Comparison of ENCODE assay signal across 15 cellular contexts in the genomic region with DNA sequence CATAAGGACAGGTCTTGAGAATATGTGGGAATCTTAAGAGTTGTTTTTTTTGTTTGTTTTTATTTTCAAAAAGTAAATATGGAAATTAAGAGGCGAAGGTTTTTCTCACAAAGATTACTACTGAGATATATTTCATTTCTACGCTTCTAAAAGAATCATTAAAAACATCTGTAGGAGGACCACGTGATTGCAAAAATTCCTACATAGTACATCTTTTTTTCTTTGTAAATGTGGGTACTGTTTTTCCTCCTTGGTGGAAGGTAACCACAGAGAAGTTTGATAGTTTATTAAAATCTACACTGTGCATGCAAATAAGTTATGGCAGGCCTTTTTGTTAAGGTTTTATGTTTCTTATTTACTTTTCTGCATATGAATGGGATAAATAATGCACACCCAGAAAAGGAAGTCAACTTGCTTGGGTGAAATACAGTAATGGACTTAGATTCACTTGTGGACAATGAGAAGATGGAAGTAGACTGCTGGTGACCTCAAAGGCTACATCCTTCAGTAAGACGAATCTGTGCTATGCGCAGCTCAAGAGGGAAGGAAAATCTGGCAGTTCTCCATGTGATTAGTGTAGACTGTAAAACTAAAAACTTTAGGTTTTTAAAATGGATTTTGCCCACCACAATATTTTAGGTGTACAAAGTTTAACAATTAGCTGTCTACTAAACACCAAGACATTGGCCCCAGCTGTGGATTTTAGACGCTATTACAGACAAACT. TPM values are rescaled to one million over a fixed set of nuclear protein-coding genes. Genes with fewer than 3 reads are reported as not detected.
DNase-seq lines count a peak whose midpoint lies in the region; ATAC-seq and TF ChIP-seq lines count a peak whose summit lies in the region.
"Had no signal": no experiment of that assay in that cellular context is flagged by ENCODE, and none has a peak within 500 bp of the region (broad histone marks: within the 10 kb centered on the region; RNA-seq: fewer than 3 reads in every experiment).

No MANE protein-coding gene starts in this region.

- H3K36me3 Mint-ChIP-seq in activated naive CD4-positive, alpha-beta T cell treated with anti-CD3 and anti-CD28 coated beads for 36 hours (ENCODE audit: low read depth): no peaks in the 10 kb centered on the region
- no peaks in the 10 kb centered on the region for H3K36me3 Mint-ChIP-seq in WTC11

- POLR2A ChIA-PET in WTC11 (lab: Charles Lee): interaction anchor here (1.3 kb wide), 1 partner anchor 17 kb away, joined by 3 read pairs; no protein-coding TSS in a partner anchor

- intact Hi-C loops in activated naive CD4-positive, alpha-beta T cell treated with anti-CD3 and anti-CD28 coated beads for 36 hours (cut with micrococcal nuclease): loop anchor here (1.0 to 5.0 kb wide), 4 partner anchors 16 to 693 kb away; a partner anchor contains a TSS

- H3K9me3 Mint-ChIP-seq in activated naive CD4-positive, alpha-beta T cell treated with anti-CD3 and anti-CD28 coated beads for 36 hours: no peaks in the 10 kb centered on the region
- H3K9me3 Mint-ChIP-seq in WTC11: no peaks in the 10 kb centered on the region
- H3K9me3 Mint-ChIP-seq: activated CD4-positive, alpha-beta memory T cell treated with anti-CD3 and anti-CD28 coated beads, Interleukin-2, amount 10 ng/mL, durations not matched to agents 7 days and 5 days had no signal

- no peak for ATAC-seq in WTC11
- ATAC-seq: GM12878 had no signal

- no peak for TF ChIP-seq CTCF in WTC11 (IDR thresholded peaks at IDR 0.05)

- peaks cover 41% of the 10 kb centered on the region for H3K4me1 Mint-ChIP-seq in activated naive CD4-positive, alpha-beta T cell treated with anti-CD3 and anti-CD28 coated beads for 36 hours (ENCODE audit: low read depth)
- H3K4me1 Mint-ChIP-seq in WTC11: peaks cover 24% of the 10 kb centered on the region

- no peak for DNase-seq in activated naive CD4-positive, alpha-beta T cell treated with anti-CD3 and anti-CD28 coated beads for 36 hours
- no peak for DNase-seq in activated naive CD4-positive, alpha-beta T cell (lab: John Stamatoyannopoulos, UW)
- DNase-seq in WTC11 (ENCODE audit: low spot score) (no peak), substantia nigra (lab: John Stamatoyannopoulos, UW) (peak in 2 of 49 donors; percentile 5 to 16), NCI-H524 (lab: John Stamatoyannopoulos, UW) (no peak), NCI-H524 treated with DMSO at 0.1 percent for 48 hours (lab: John Stamatoyannopoulos, UW) (no peak)
- DNase-seq in NK-92 treated with Interleukin-12 subunit alpha and Interleukin-12 subunit beta, amount 100 ng/mL, for 24 hours (lab: John Stamatoyannopoulos, UW): no peak
- DNase-seq: activated CD4-positive, alpha-beta memory T cell treated with anti-CD3 and anti-CD28 coated beads, Interleukin-2, amount 10 ng/mL, durations not matched to agents 7 days and 5 days; adrenal gland; DMS79; esophagus squamous epithelium; NCI-H1417; stimulated activated CD4-positive, alpha-beta T cell treated with anti-CD3 and anti-CD28 coated beads, Interleukin-1b, Interleukin-23, amount 100 ng/mL, for 48 hours had no signal

- H3K4me3 ChIP-seq in iPS-18c (ENCODE audit: insufficient read depth, low read depth, low read length): 0 out of 2 replicates have a peak overlapping the region, but pooled peaks have one; percentile 69
- H3K4me3 ChIP-seq: adrenal gland, GM12878 had no signal

- peak overlapping the region; percentile 88 for H3K27ac ChIP-seq in substantia nigra (ENCODE audit: low read depth, low read length, poor library complexity, severe bottlenecking)
- H3K27ac ChIP-seq: adrenal gland, esophagus squamous epithelium had no signal

- no peaks in the 10 kb centered on the region for H3K27me3 Mint-ChIP-seq in activated naive CD4-positive, alpha-beta T cell treated with anti-CD3 and anti-CD28 coated beads for 36 hours (ENCODE audit: low read depth)
- peaks cover 48% of the 10 kb centered on the region for H3K27me3 Mint-ChIP-seq in WTC11 (ENCODE audit: low read depth)

- CTCF ChIA-PET in activated naive CD4-positive, alpha-beta T cell treated with anti-CD3 and anti-CD28 coated beads for 36 hours (lab: Charles Lee): interaction anchor here (1.3 kb wide), 1 partner anchor 262 kb away, joined by 5 read pairs; no protein-coding TSS in a partner anchor
- CTCF ChIA-PET in WTC11 (lab: Charles Lee): interaction anchor here (1.0 to 2.0 kb wide), 2 partner anchors 30 to 37 kb away, joined by 3 to 7 read pairs; no protein-coding TSS in a partner anchor

- no peaks in the 10 kb centered on the region for H3K9me3 ChIP-seq in iPS-18c (ENCODE audit: control insufficient read depth, insufficient read depth, low read length)
- H3K9me3 ChIP-seq: adrenal gland, esophagus squamous epithelium had no signal

- peak overlapping the region; percentile 32 for H3K4me3 Mint-ChIP-seq in activated naive CD4-positive, alpha-beta T cell treated with anti-CD3 and anti-CD28 coated beads for 36 hours
- peak overlapping the region; percentile 81 for H3K4me3 Mint-ChIP-seq in WTC11
- H3K4me3 Mint-ChIP-seq: activated CD4-positive, alpha-beta memory T cell treated with anti-CD3 and anti-CD28 coated beads, Interleukin-2, amount 10 ng/mL, durations not matched to agents 7 days and 5 days had no signal

- H3K27ac Mint-ChIP-seq in activated naive CD4-positive, alpha-beta T cell treated with anti-CD3 and anti-CD28 coated beads for 36 hours: no peak overlapping the region
- H3K27ac Mint-ChIP-seq in WTC11: no peak overlapping the region; the same call in 1 of the 2 replicates
- H3K27ac Mint-ChIP-seq: activated CD4-positive, alpha-beta memory T cell treated with anti-CD3 and anti-CD28 coated beads, Interleukin-2, amount 10 ng/mL, durations not matched to agents 7 days and 5 days had no signal

TF ChIP-seq in WTC11, 78 proteins besides CTCF, POLR2A, EP300 and RAD21:
- TF ChIP-seq ZNF121 (CRISPR knock-in tag; IDR thresholded peaks at IDR 0.05) (no peak), GTF2I (CRISPR knock-in tag; conservative IDR thresholded peaks at IDR 0.05) (no peak), NR2C2 (CRISPR knock-in tag; IDR thresholded peaks at IDR 0.05) (no peak), FOXJ3 (CRISPR knock-in tag; IDR thresholded peaks at IDR 0.05; ENCODE audit: borderline replicate concordance) (no peak), RORB (CRISPR knock-in tag; IDR thresholded peaks at IDR 0.05) (no peak), ZNF423 (CRISPR knock-in tag; IDR thresholded peaks at IDR 0.05) (no peak)
- TF ChIP-seq, protein P1, sequence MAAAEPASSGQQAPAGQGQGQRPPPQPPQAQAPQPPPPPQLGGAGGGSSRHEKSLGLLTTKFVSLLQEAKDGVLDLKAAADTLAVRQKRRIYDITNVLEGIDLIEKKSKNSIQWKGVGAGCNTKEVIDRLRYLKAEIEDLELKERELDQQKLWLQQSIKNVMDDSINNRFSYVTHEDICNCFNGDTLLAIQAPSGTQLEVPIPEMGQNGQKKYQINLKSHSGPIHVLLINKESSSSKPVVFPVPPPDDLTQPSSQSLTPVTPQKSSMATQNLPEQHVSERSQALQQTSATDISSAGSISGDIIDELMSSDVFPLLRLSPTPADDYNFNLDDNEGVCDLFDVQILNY (CRISPR knock-in tag; IDR thresholded peaks at IDR 0.05): no peak
- TF ChIP-seq, protein P2, sequence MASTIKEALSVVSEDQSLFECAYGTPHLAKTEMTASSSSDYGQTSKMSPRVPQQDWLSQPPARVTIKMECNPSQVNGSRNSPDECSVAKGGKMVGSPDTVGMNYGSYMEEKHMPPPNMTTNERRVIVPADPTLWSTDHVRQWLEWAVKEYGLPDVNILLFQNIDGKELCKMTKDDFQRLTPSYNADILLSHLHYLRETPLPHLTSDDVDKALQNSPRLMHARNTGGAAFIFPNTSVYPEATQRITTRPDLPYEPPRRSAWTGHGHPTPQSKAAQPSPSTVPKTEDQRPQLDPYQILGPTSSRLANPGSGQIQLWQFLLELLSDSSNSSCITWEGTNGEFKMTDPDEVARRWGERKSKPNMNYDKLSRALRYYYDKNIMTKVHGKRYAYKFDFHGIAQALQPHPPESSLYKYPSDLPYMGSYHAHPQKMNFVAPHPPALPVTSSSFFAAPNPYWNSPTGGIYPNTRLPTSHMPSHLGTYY (CRISPR knock-in tag; IDR thresholded peaks at IDR 0.05): no peak
- TF ChIP-seq, protein P3, sequence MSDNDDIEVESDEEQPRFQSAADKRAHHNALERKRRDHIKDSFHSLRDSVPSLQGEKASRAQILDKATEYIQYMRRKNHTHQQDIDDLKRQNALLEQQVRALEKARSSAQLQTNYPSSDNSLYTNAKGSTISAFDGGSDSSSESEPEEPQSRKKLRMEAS (CRISPR knock-in tag; IDR thresholded peaks at IDR 0.05): no peak

RNA-seq across cellular contexts. Expression of a gene that starts 2.0 kb away (rescaled TPM):
- total RNA-seq in activated naive CD4-positive, alpha-beta T cell treated with anti-CD3 and anti-CD28 coated beads for 36 hours: 1 to 10 TPM; 7.0 to 9.1 TPM
- total RNA-seq in WTC11 (2021): 2.7 to 4.6 TPM (median 3.0 TPM) in 3 replicates
- total RNA-seq: esophagus squamous epithelium had no signal
